22 cellular contexts compared by ENCODE assay signal in the genomic region with DNA sequence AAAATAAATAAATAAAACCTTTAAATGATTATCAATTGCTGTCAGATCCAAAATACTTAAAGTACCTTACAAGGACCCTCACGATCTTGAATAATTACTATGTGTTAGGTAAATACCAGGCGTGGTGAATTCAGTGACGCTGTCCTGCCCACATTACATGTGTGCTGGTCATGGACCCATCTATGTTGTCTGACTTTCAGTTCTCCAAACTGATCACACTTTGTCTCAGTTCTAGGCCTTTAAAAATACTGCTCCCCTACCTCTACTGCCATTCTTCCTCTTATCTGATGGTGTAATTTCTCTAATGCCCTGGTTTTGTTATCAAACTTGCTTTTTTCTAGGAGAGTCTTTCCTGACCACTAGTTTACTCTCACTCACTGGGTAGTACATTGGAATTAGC.
"Had no signal": no experiment of that assay in that cellular context is flagged by ENCODE, and none has a peak within 500 bp of the region (broad histone marks: within the 10 kb centered on the region; RNA-seq: fewer than 3 reads in every experiment).

No MANE protein-coding gene starts in this region.

- H3K27me3 ChIP-seq: SJSA1 had no signal

- H3K4me1 ChIP-seq: SJSA1 had no signal

- H3K4me3 ChIP-seq: SJSA1, SK-N-MC had no signal

- H3K9me3 ChIP-seq: SJSA1 had no signal

- DNase-seq: KBM-7; NCI-H1092; NCI-H1105 treated with DMSO at 0.1 percent for 48 hours; NCI-H1417 treated with DMSO at 0.1 percent for 48 hours; NCI-H146; NCI-H1694 treated with DMSO at 0.1 percent for 48 hours; NCI-H2029; NCI-H2081 treated with DMSO at 0.1 percent for 48 hours; NCI-H2171; NCI-H226; NCI-H446; NCI-H510A; NCI-H524 treated with DMSO at 0.1 percent for 48 hours; NCI-H69; NCI-H774; NK-92 treated with Interleukin-12 subunit alpha and Interleukin-12 subunit beta, amount 100 ng/mL, for 24 hours; Right ventricle myocardium superior; RPMI8226; SIG-M5 had no signal

- FAIRE-seq: RCC 7860 had no signal

- H3K36me3 ChIP-seq: SJSA1 had no signal

- H3K27ac ChIP-seq: SJSA1, SK-N-MC had no signal
